8 cellular contexts compared by ENCODE assay signal in genomic region chrX:64205735-64206491, GRCh38. TPM values are rescaled to one million over a fixed set of nuclear protein-coding genes. Genes with fewer than 3 reads are reported as not detected.
DNase-seq lines count a peak whose midpoint lies in the region; ATAC-seq and TF ChIP-seq lines count a peak whose summit lies in the region.

No MANE protein-coding gene starts in this region.

- H3K27me3 ChIP-seq in ascending aorta = no peaks in the 10 kb centered on the region
- no peaks in the 10 kb centered on the region for H3K27me3 ChIP-seq in right cardiac atrium (ENCODE audit: control insufficient read depth, insufficient read depth)
- H3K27me3 ChIP-seq in rectal smooth muscle tissue (ENCODE audit: control insufficient read depth, insufficient read depth, low read length) = peaks cover under 1% of the 10 kb centered on the region
- H3K27me3 ChIP-seq in aorta (ENCODE audit: control insufficient read depth in 1 of 2, insufficient read depth in 2 of 2, low read length in 1 of 2) = no peaks in the 10 kb centered on the region

- H3K4me3 Mint-ChIP-seq in T-helper 17 cell = peak overlapping the region; percentile 94

- H3K4me3 ChIP-seq in ascending aorta (peak overlapping the region; percentile 65 to 90), right cardiac atrium (ENCODE audit: low read length) (peak overlapping the region; percentile 75), rectal smooth muscle tissue (ENCODE audit: low read length) (peak overlapping the region; percentile 77), aorta (ENCODE audit: low read length in 2 of 2) (peak overlapping the region; percentile 33 to 74)

- H3K9ac ChIP-seq in rectal smooth muscle tissue (ENCODE audit: low read length) = peak overlapping the region; percentile 63

- H3K9me3 ChIP-seq in T-helper 17 cell (ENCODE audit: control insufficient read depth, low read length, poor library complexity, severe bottlenecking) (no peaks in the 10 kb centered on the region), ascending aorta (no peaks in the 10 kb centered on the region), right cardiac atrium (ENCODE audit: control insufficient read depth, low read length) (no peaks in the 10 kb centered on the region), aorta (ENCODE audit: control insufficient read depth, low read length) (no peaks in the 10 kb centered on the region)

- peak; percentile 88 for DNase-seq in NCI-H146 treated with DMSO at 0.1 percent for 48 hours (lab: John Stamatoyannopoulos, UW; ENCODE audit: unreplicated experiment)
- DNase-seq in T-helper 17 cell = peak; percentile 67 to 79 (median 76)
- DNase-seq in ascending aorta (ENCODE audit: low spot score in 2 of 2) = peak; percentile 85 to 96
- peak; percentile 93 to 97 (median 96) for DNase-seq in right cardiac atrium
- DNase-seq in aorta = peak; percentile 95 to 96

- no peaks in the 10 kb centered on the region for H3K36me3 Mint-ChIP-seq in T-helper 17 cell (ENCODE audit: low read depth)

- H3K27ac Mint-ChIP-seq in T-helper 17 cell = peak overlapping the region; percentile 84

- H3K4me1 ChIP-seq in ascending aorta = peaks cover 0 to 7% of the 10 kb centered on the region in 2 donors
- H3K4me1 ChIP-seq in right cardiac atrium (ENCODE audit: control insufficient read depth, insufficient read depth, low read length) = no peaks in the 10 kb centered on the region
- H3K4me1 ChIP-seq in rectal smooth muscle tissue (ENCODE audit: control insufficient read depth, insufficient read depth, low read length) = peaks cover 12% of the 10 kb centered on the region
- H3K4me1 ChIP-seq in aorta (ENCODE audit: control insufficient read depth in 1 of 2, insufficient read depth in 2 of 2, low read length in 2 of 2) = no peaks in the 10 kb centered on the region

- H3K27ac ChIP-seq in ascending aorta = peak overlapping the region; percentile 87 to 90
- peak overlapping the region; percentile 98 for H3K27ac ChIP-seq in right cardiac atrium (ENCODE audit: low read length)
- peak overlapping the region; percentile 89 for H3K27ac ChIP-seq in rectal smooth muscle tissue (ENCODE audit: low read depth, low read length)
- peak overlapping the region; percentile 18 to 85 for H3K27ac ChIP-seq in aorta (ENCODE audit: low read depth in 1 of 2, low read length in 2 of 2)

- H3K4me1 Mint-ChIP-seq in T-helper 17 cell = peaks cover 15% of the 10 kb centered on the region

- H3K36me3 ChIP-seq in ascending aorta (no peaks in the 10 kb centered on the region), rectal smooth muscle tissue (ENCODE audit: control insufficient read depth, insufficient read depth, low read length) (no peaks in the 10 kb centered on the region), aorta (ENCODE audit: control insufficient read depth in 1 of 2, insufficient read depth in 2 of 2, low read length in 1 of 2) (no peaks in the 10 kb centered on the region)

- H3K27me3 Mint-ChIP-seq in T-helper 17 cell = no peaks in the 10 kb centered on the region

- TF ChIP-seq POLR2A in GM15510 (IDR thresholded peaks at IDR 0.05; ENCODE audit: borderline replicate concordance, extremely low read depth, insufficient read length) = peak; percentile 71

- TF ChIP-seq CTCF in ascending aorta (IDR thresholded peaks at IDR 0.05) = peak; percentile 8 to 33 (median 14)

- under 1% methylated on average over 45 of the region's 45 CpGs for WGBS in right cardiac atrium
- WGBS in aorta, 2 donors = 0 to 26% methylated on average over 43 to 45 of the region's 45 CpGs

- peak; percentile 89 for ATAC-seq in HG02870 (IDR thresholded peaks at IDR 0.05; ENCODE audit: unreplicated experiment)
- peak; percentile 90 for ATAC-seq in T-helper 17 cell
- peak; percentile 97 for ATAC-seq in right cardiac atrium
- peak; percentile 94 for ATAC-seq in aorta (ENCODE audit: low FRiP score)

- intact Hi-C loops in ascending aorta (cut with DNase I) = loop anchor here (2.0 to 10.0 kb wide), 7 partner anchors 189 to 1329 kb away; partner anchors contain the start of genes LAS1L, MTMR8, SPIN4 and ZC3H12B
- intact Hi-C loops in right cardiac atrium (cut with DNase I) = no loop called here
- intact Hi-C loops in aorta (cut with DNase I) = loop anchor here in 1 of 2 donors (10.0 kb wide), 2 partner anchors 189 to 451 kb away; partner anchors contain the start of gene MTMR8

RNA-seq across cellular contexts. Expression of gene AMER1, which starts 0.4 kb away (rescaled TPM):
- total RNA-seq in T-helper 17 cell = 1 to 10 TPM; 3.2 to 3.8 TPM
- 3.9 TPM for total RNA-seq in ascending aorta
- total RNA-seq in right cardiac atrium = 1 to 10 TPM; 5.5 to 7.5 (median 5.7) TPM
- 2.4 TPM for polyA plus RNA-seq in right cardiac atrium
- 1 to 10 TPM; 7.3 to 10.0 TPM for total RNA-seq in aorta
- 1 to 10 TPM; 1.0 TPM for polyA plus RNA-seq in aorta

RNA-seq across cellular contexts. Expression of gene ASB12, which starts 24.5 kb away (rescaled TPM):
- total RNA-seq in T-helper 17 cell (under 1 TPM in 1 of 2 donors, not detected in 1; 0.22 TPM), ascending aorta (not detected), right cardiac atrium (1 to 10 TPM in 1 of 4 donors, under 1 TPM in 3; 0.45 to 1.4 (median 0.80) TPM), aorta (under 1 TPM; 0.39 to 0.45 TPM)
- polyA plus RNA-seq in right cardiac atrium (1.2 TPM), aorta (under 1 TPM in 1 of 2 donors, not detected in 1; 0.43 TPM)

Comparison
In these comparisons a context has a peak if more than half of its experiments do, and no peak if none do; other contexts are left out.
1. Peak in every context shown above with its lines: DNase-seq, ATAC-seq, H3K4me3 ChIP-seq and H3K27ac ChIP-seq.